ENCODE assay signal across 24 cellular contexts in the genomic region with DNA sequence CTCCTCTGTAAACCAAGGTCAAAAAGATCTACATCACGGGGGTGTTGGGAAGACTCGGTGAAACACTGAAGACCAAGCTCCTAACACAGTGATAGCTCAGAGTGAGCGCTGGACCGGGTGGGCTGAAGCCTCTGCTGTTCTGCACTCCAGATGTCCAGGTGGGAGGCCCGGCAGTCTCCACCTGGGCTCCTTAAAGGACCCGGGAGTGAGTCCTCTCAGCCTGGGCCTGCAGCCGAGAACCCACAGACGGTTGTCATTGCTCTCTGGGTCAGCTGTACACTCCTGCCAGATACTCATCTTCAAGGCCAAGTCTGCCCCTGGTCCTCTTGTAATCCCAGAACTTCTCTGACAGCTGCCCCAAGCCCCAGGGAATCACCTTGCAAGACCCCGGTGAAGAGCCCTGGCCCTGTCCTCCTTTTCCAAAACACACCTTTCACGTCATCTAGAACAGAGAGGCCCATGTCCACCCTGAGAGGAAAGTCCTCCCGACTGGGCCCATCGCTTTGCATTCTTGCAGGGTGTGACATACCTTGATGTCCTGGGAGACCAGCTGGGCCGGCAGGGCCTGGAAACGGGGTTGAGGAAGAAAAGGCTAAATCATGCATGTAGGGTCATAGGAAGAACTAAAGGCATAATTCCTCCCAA. TPM values are rescaled to one million over a fixed set of nuclear protein-coding genes. Genes with fewer than 3 reads are reported as not detected.
"Had no signal": no experiment of that assay in that cellular context is flagged by ENCODE, and none has a peak within 500 bp of the region (broad histone marks: within the 10 kb centered on the region; RNA-seq: fewer than 3 reads in every experiment).

No MANE protein-coding gene starts in this region.

- H3K36me3 ChIP-seq: esophagus muscularis mucosa, gastroesophageal sphincter, heart left ventricle, lower lobe of right lung, ovary, right lobe of liver, thoracic aorta, tibial nerve, upper lobe of left lung had no signal

- H3K4me1 Mint-ChIP-seq: naive thymus-derived CD8-positive, alpha-beta T cell; stimulated activated naive B cell treated with anti-CD40 and anti-IgM and Interleukin-4, amounts not matched to agents 10 μg/mL and 1 μg/mL and 100 μg/mL, for 72 hours had no signal

- H3K9me3 ChIP-seq: esophagus muscularis mucosa, gastroesophageal sphincter, heart left ventricle, lower lobe of right lung, ovary, psoas muscle, right lobe of liver, thoracic aorta, tibial nerve, upper lobe of left lung had no signal

- H3K27ac ChIP-seq: dorsolateral prefrontal cortex, esophagus muscularis mucosa, foreskin keratinocyte, gastroesophageal sphincter, heart left ventricle, hepatocyte, lower lobe of right lung, ovary, psoas muscle, right lobe of liver, thoracic aorta, tibial nerve, upper lobe of left lung had no signal

- DNase-seq: dorsolateral prefrontal cortex; effector CD8-positive, alpha-beta T cell; foreskin keratinocyte; left ventricle myocardium superior; lower lobe of right lung; naive thymus-derived CD8-positive, alpha-beta T cell; nephron progenitor cell; nucleus accumbens; ovary; posterior cingulate gyrus; psoas muscle; right lobe of liver; small intestine; stimulated activated CD4-positive, alpha-beta T cell treated with anti-CD3 and anti-CD28 coated beads, Interleukin-15, amount 100 ng/mL, for 24 hours; stimulated activated CD4-positive, alpha-beta T cell treated with anti-CD3 and anti-CD28 coated beads, Interleukin-2, amount 100 ng/mL, for 48 hours; stimulated activated naive B cell treated with anti-CD40 and anti-IgM and Interleukin-4, amounts not matched to agents 10 μg/mL and 1 μg/mL and 100 μg/mL, for 72 hours; upper lobe of left lung had no signal

- H3K27me3 ChIP-seq: dorsolateral prefrontal cortex, esophagus muscularis mucosa, foreskin keratinocyte, gastroesophageal sphincter, heart left ventricle, hepatocyte, ovary, right lobe of liver, tibial nerve, upper lobe of left lung had no signal

- H3K36me3 Mint-ChIP-seq: naive thymus-derived CD8-positive, alpha-beta T cell had no signal

- H3K4me3 Mint-ChIP-seq: naive thymus-derived CD8-positive, alpha-beta T cell; nephron progenitor cell; stimulated activated naive B cell treated with anti-CD40 and anti-IgM and Interleukin-4, amounts not matched to agents 10 μg/mL and 1 μg/mL and 100 μg/mL, for 72 hours; stimulated activated naive CD8-positive, alpha-beta T cell treated with anti-CD3 and anti-CD28 coated beads, Interleukin-15, Interleukin-2, amounts not matched to agents 100 ng/mL and 50 ng/mL, for 24 hours had no signal

- H3K4me3 ChIP-seq: dorsolateral prefrontal cortex, esophagus muscularis mucosa, gastroesophageal sphincter, heart left ventricle, hepatocyte, lower lobe of right lung, ovary, psoas muscle, right lobe of liver, thoracic aorta, tibial nerve, upper lobe of left lung had no signal

- H3K27me3 Mint-ChIP-seq: stimulated activated naive B cell treated with anti-CD40 and anti-IgM and Interleukin-4, amounts not matched to agents 10 μg/mL and 1 μg/mL and 100 μg/mL, for 72 hours; stimulated activated naive CD8-positive, alpha-beta T cell treated with anti-CD3 and anti-CD28 coated beads, Interleukin-15, Interleukin-2, amounts not matched to agents 100 ng/mL and 50 ng/mL, for 24 hours had no signal

- H3K9me3 Mint-ChIP-seq: naive thymus-derived CD8-positive, alpha-beta T cell; nephron progenitor cell; stimulated activated naive B cell treated with anti-CD40 and anti-IgM and Interleukin-4, amounts not matched to agents 10 μg/mL and 1 μg/mL and 100 μg/mL, for 72 hours; stimulated activated naive CD8-positive, alpha-beta T cell treated with anti-CD3 and anti-CD28 coated beads, Interleukin-15, Interleukin-2, amounts not matched to agents 100 ng/mL and 50 ng/mL, for 24 hours had no signal

- H3K4me1 ChIP-seq: esophagus muscularis mucosa, foreskin keratinocyte, gastroesophageal sphincter, heart left ventricle, lower lobe of right lung, psoas muscle, right lobe of liver, tibial nerve, upper lobe of left lung had no signal

- H3K27ac Mint-ChIP-seq: naive thymus-derived CD8-positive, alpha-beta T cell; nephron progenitor cell; stimulated activated naive B cell treated with anti-CD40 and anti-IgM and Interleukin-4, amounts not matched to agents 10 μg/mL and 1 μg/mL and 100 μg/mL, for 72 hours; stimulated activated naive CD8-positive, alpha-beta T cell treated with anti-CD3 and anti-CD28 coated beads, Interleukin-15, Interleukin-2, amounts not matched to agents 100 ng/mL and 50 ng/mL, for 24 hours had no signal

RNA-seq across cellular contexts. Expression of gene COL17A1, which starts 43.7 kb away (rescaled TPM):
- total RNA-seq: naive thymus-derived CD8-positive, alpha-beta T cell had no signal
- polyA plus RNA-seq: naive thymus-derived CD8-positive, alpha-beta T cell had no signal
